9 cellular contexts compared by ENCODE assay signal in genomic region chr15:29880886-29881285, GRCh38. TPM values are rescaled to one million over a fixed set of nuclear protein-coding genes. Genes with fewer than 3 reads are reported as not detected.
"Had no signal": no experiment of that assay in that cellular context is flagged by ENCODE, and none has a peak within 500 bp of the region (broad histone marks: within the 10 kb centered on the region; RNA-seq: fewer than 3 reads in every experiment).

No MANE protein-coding gene starts in this region.

- H3K27ac ChIP-seq: GM23248, HL-60 had no signal

- H3K9me3 ChIP-seq: HAP-1 had no signal

- ATAC-seq: HCT116, HepG2 had no signal

- H3K4me3 ChIP-seq: GM23248, HAP-1 had no signal

- H3K36me3 ChIP-seq: HAP-1 had no signal

- DNase-seq: GM23248, GOT3, H7, HFFc6 had no signal

- H2AFZ ChIP-seq: GM23248 had no signal

- H3K4me1 ChIP-seq: HAP-1 had no signal

- H3K9ac ChIP-seq: GM23248 had no signal

RNA-seq across cellular contexts. Expression of gene TJP1, which starts 58.6 kb away (rescaled TPM):
- polyA plus RNA-seq: IgD-negative memory B cell had no signal
